21 cellular contexts compared by ENCODE assay signal in the genomic region with DNA sequence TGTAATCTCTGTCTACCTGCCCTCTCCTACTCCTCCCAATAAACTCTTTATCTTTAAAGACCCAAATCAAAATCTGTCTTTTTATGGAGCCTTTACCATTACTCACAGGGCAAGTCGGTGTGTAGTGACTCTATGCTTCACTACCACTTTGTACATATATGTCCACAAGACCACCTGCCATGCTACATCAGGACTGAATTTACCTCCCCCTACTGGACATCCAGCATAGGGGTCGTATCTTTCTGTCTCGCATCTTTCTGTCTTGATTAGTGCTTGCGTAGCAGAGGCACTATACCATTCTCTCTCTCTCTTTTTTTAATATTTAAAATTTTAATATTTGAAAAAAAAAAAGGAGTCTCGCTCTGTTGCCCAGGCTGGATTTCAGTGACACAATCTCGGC.
DNase-seq lines count a peak whose midpoint lies in the region; ATAC-seq and TF ChIP-seq lines count a peak whose summit lies in the region.
"Had no signal": no experiment of that assay in that cellular context is flagged by ENCODE, and none has a peak within 500 bp of the region (broad histone marks: within the 10 kb centered on the region; RNA-seq: fewer than 3 reads in every experiment).

No MANE protein-coding gene starts in this region.

- 54% methylated on average over 5 of the region's 6 CpGs for WGBS in mesenchymal stem cell

- H3K27ac Mint-ChIP-seq in chondrocyte (ENCODE audit: unreplicated experiment) (no peak overlapping the region), neural progenitor cell (no peak overlapping the region)
- H3K27ac Mint-ChIP-seq in effector memory CD8-positive, alpha-beta T cell: no peak overlapping the region
- H3K27ac Mint-ChIP-seq: activated CD4-positive, alpha-beta T cell treated with anti-CD3 and anti-CD28 coated beads, Interleukin-2, amount 10 ng/mL, durations not matched to agents 7 days and 5 days; activated T-helper 1 cell treated with anti-CD3 and anti-CD28 coated beads, Interleukin-12 subunit alpha, Interleukin-12 subunit beta, Interleukin-2, Interleukin-4 antibody, amounts not matched to agents 30 ng/mL and 10 ng/mL and 1 ng/mL, durations not matched to agents 14 hours and 24 hours and 36 hours had no signal

- no peak overlapping the region for H4K91ac ChIP-seq in mesenchymal stem cell (ENCODE audit: low read length)

- H2AFZ ChIP-seq in Loucy (ENCODE audit: low read length): no peak overlapping the region
- H2AFZ ChIP-seq in neural progenitor cell (replicated peaks): no peak overlapping the region
- H2AFZ ChIP-seq in mesenchymal stem cell (ENCODE audit: low read depth, low read length): no peak overlapping the region

- no peaks in the 10 kb centered on the region for H3K79me2 ChIP-seq in Loucy (ENCODE audit: insufficient read depth, low read length)
- no peaks in the 10 kb centered on the region for H3K79me2 ChIP-seq in neural progenitor cell (ENCODE audit: low read depth)

- H3K9me3 ChIP-seq in Loucy (ENCODE audit: insufficient read depth, low read depth, low read length): no peaks in the 10 kb centered on the region
- H3K9me3 ChIP-seq in neural progenitor cell (ENCODE audit: low read depth): no peaks in the 10 kb centered on the region
- H3K9me3 ChIP-seq in mesenchymal stem cell (ENCODE audit: control insufficient read depth, low read length): no peaks in the 10 kb centered on the region
- H3K9me3 ChIP-seq: right atrium auricular region, SJSA1 had no signal

- H3K36me3 Mint-ChIP-seq in chondrocyte (ENCODE audit: low read depth) (no peaks in the 10 kb centered on the region), neural progenitor cell (no peaks in the 10 kb centered on the region)
- H3K36me3 Mint-ChIP-seq in effector memory CD8-positive, alpha-beta T cell (ENCODE audit: insufficient read depth): no peaks in the 10 kb centered on the region

- H3K9me3 Mint-ChIP-seq in chondrocyte (ENCODE audit: low read depth): peaks cover 4% of the 10 kb centered on the region
- no peaks in the 10 kb centered on the region for H3K9me3 Mint-ChIP-seq in neural progenitor cell
- peaks cover 3 to 8% of the 10 kb centered on the region in 2 donors for H3K9me3 Mint-ChIP-seq in effector memory CD8-positive, alpha-beta T cell
- H3K9me3 Mint-ChIP-seq: activated CD4-positive, alpha-beta T cell treated with anti-CD3 and anti-CD28 coated beads, Interleukin-2, amount 10 ng/mL, durations not matched to agents 7 days and 5 days; activated T-helper 1 cell treated with anti-CD3 and anti-CD28 coated beads, Interleukin-12 subunit alpha, Interleukin-12 subunit beta, Interleukin-2, Interleukin-4 antibody, amounts not matched to agents 30 ng/mL and 10 ng/mL and 1 ng/mL, durations not matched to agents 14 hours and 24 hours and 36 hours had no signal

- H2BK5ac ChIP-seq in mesenchymal stem cell (ENCODE audit: low read depth, low read length, poor library complexity, severe bottlenecking): no peak overlapping the region

- peaks cover 3% of the 10 kb centered on the region for H3K4me1 Mint-ChIP-seq in chondrocyte (ENCODE audit: low read depth)
- H3K4me1 Mint-ChIP-seq in neural progenitor cell: no peaks in the 10 kb centered on the region
- no peaks in the 10 kb centered on the region for H3K4me1 Mint-ChIP-seq in effector memory CD8-positive, alpha-beta T cell (ENCODE audit: low read depth in 2 of 2)
- H3K4me1 Mint-ChIP-seq: activated CD4-positive, alpha-beta T cell treated with anti-CD3 and anti-CD28 coated beads, Interleukin-2, amount 10 ng/mL, durations not matched to agents 7 days and 5 days had no signal

- H3K9me2 ChIP-seq in Loucy (replicated peaks; ENCODE audit: low read depth, low read length): no peaks in the 10 kb centered on the region

- no peak overlapping the region for H4K8ac ChIP-seq in mesenchymal stem cell (ENCODE audit: low read length)

- no peak overlapping the region for H2AK5ac ChIP-seq in mesenchymal stem cell (ENCODE audit: low read length, severe bottlenecking)

- DNase-seq in chondrocyte (ENCODE audit: low spot score) (no peak), neural progenitor cell (ENCODE audit: low spot score) (peak; percentile 3), mesenchymal stem cell (no peak)
- no peak for DNase-seq in effector memory CD8-positive, alpha-beta T cell
- DNase-seq in activated T-cell treated with anti-CD3 and anti-CD28 coated beads, Interleukin-2, amount 50 U/mL, for 1 hour: no peak
- DNase-seq: activated CD4-positive, alpha-beta T cell treated with anti-CD3 and anti-CD28 coated beads, Interleukin-2, amount 10 ng/mL, durations not matched to agents 7 days and 5 days; activated naive CD4-positive, alpha-beta T cell treated with anti-CD3 and anti-CD28 coated beads, Interleukin-2, amount 50 U/mL, for 16 hours; amygdala; cortex of kidney; KG1; NCI-H1694; stimulated activated CD4-positive, alpha-beta T cell treated with anti-CD3 and anti-CD28 coated beads, Interleukin-4, amount 100 ng/mL, for 4 hours; stimulated activated naive CD4-positive, alpha-beta T cell had no signal

- H3K4me3 Mint-ChIP-seq in chondrocyte (ENCODE audit: unreplicated experiment): no peak overlapping the region
- H3K4me3 Mint-ChIP-seq in neural progenitor cell: no peak overlapping the region
- no peak overlapping the region for H3K4me3 Mint-ChIP-seq in effector memory CD8-positive, alpha-beta T cell
- H3K4me3 Mint-ChIP-seq: activated CD4-positive, alpha-beta T cell treated with anti-CD3 and anti-CD28 coated beads, Interleukin-2, amount 10 ng/mL, durations not matched to agents 7 days and 5 days; activated T-helper 1 cell treated with anti-CD3 and anti-CD28 coated beads, Interleukin-12 subunit alpha, Interleukin-12 subunit beta, Interleukin-2, Interleukin-4 antibody, amounts not matched to agents 30 ng/mL and 10 ng/mL and 1 ng/mL, durations not matched to agents 14 hours and 24 hours and 36 hours had no signal

- no peak overlapping the region for H3K23ac ChIP-seq in mesenchymal stem cell (ENCODE audit: low read length in 2 of 2)

- H3K4ac ChIP-seq in mesenchymal stem cell (ENCODE audit: low read depth in 1 of 2, low read length in 2 of 2): no peak overlapping the region

- ATAC-seq in effector memory CD8-positive, alpha-beta T cell (replicated peaks): no peak
- no peak for ATAC-seq in GM21717 (IDR thresholded peaks at IDR 0.05; ENCODE audit: unreplicated experiment)

- H3K14ac ChIP-seq in mesenchymal stem cell (ENCODE audit: low read length in 2 of 2): no peak overlapping the region

- no peak overlapping the region for H3K4me2 ChIP-seq in Loucy (ENCODE audit: low read depth, low read length, poor library complexity, severe bottlenecking)
- no peak overlapping the region for H3K4me2 ChIP-seq in neural progenitor cell
- no peak overlapping the region for H3K4me2 ChIP-seq in mesenchymal stem cell (ENCODE audit: low read length, poor library complexity, severe bottlenecking)

- H3K79me1 ChIP-seq in mesenchymal stem cell (replicated peaks; ENCODE audit: low read length, poor library complexity, severe bottlenecking): no peaks in the 10 kb centered on the region

- H3F3A ChIP-seq in Loucy (ENCODE audit: low read depth) (no peaks in the 10 kb centered on the region), neural progenitor cell (ENCODE audit: low read depth) (no peaks in the 10 kb centered on the region)

- no peaks in the 10 kb centered on the region for H3K36me3 ChIP-seq in Loucy (ENCODE audit: insufficient read depth, low read length)
- no peaks in the 10 kb centered on the region for H3K36me3 ChIP-seq in neural progenitor cell
- H3K36me3 ChIP-seq in mesenchymal stem cell (ENCODE audit: control insufficient read depth in 1 of 2, insufficient read depth in 2 of 2, low read depth in 1 of 2, low read length in 2 of 2): no peaks in the 10 kb centered on the region
- H3K36me3 ChIP-seq: cardiac muscle cell, right atrium auricular region, SJSA1 had no signal

- no peak overlapping the region for H2BK120ac ChIP-seq in mesenchymal stem cell (ENCODE audit: low read depth, low read length)

- H3K18ac ChIP-seq in mesenchymal stem cell (ENCODE audit: low read depth in 1 of 2, low read length in 2 of 2): no peak overlapping the region

- H3K4me3 ChIP-seq in Loucy (ENCODE audit: low read length, poor library complexity, severe bottlenecking): no peak overlapping the region
- no peak overlapping the region for H3K4me3 ChIP-seq in neural progenitor cell
- no peak overlapping the region for H3K4me3 ChIP-seq in mesenchymal stem cell (ENCODE audit: insufficient read depth in 1 of 2, low read depth in 1 of 2, low read length in 2 of 2)
- H3K4me3 ChIP-seq: cardiac muscle cell, lung, right atrium auricular region, SJSA1 had no signal

- H3K27me3 ChIP-seq in Loucy (ENCODE audit: insufficient read depth, low read length, poor library complexity, severe bottlenecking): no peaks in the 10 kb centered on the region
- no peaks in the 10 kb centered on the region for H3K27me3 ChIP-seq in neural progenitor cell
- no peaks in the 10 kb centered on the region for H3K27me3 ChIP-seq in mesenchymal stem cell (ENCODE audit: control insufficient read depth in 1 of 2, insufficient read depth in 1 of 2, low read length in 2 of 2)
- H3K27me3 ChIP-seq: cardiac muscle cell, right atrium auricular region, SJSA1 had no signal

- H3K27ac ChIP-seq in C4-2B: no peak overlapping the region
- H3K27ac ChIP-seq in neural progenitor cell: no peak overlapping the region
- H3K27ac ChIP-seq in mesenchymal stem cell (ENCODE audit: low read length, poor library complexity, severe bottlenecking): no peak overlapping the region
- H3K27ac ChIP-seq: cardiac muscle cell, right atrium auricular region, SJSA1 had no signal

- TF ChIP-seq CTCF in C4-2B (conservative IDR thresholded peaks at IDR 0.05) (peak; percentile 18; the same call in 1 of the 2 replicates), Loucy (conservative IDR thresholded peaks at IDR 0.05; ENCODE audit: low read length) (peak; percentile 44), chondrocyte (IDR thresholded peaks at IDR 0.05) (peak; percentile 36), neural progenitor cell (IDR thresholded peaks at IDR 0.05) (peak; percentile 36)

- no peak overlapping the region for H3K9ac ChIP-seq in Loucy (ENCODE audit: low read depth, low read length, poor library complexity, severe bottlenecking)
- H3K9ac ChIP-seq in neural progenitor cell: no peak overlapping the region
- no peak overlapping the region for H3K9ac ChIP-seq in mesenchymal stem cell (ENCODE audit: low read length)

- no peak overlapping the region for H2BK15ac ChIP-seq in mesenchymal stem cell (ENCODE audit: low read depth, poor library complexity, severe bottlenecking)

- no peak overlapping the region for H2BK12ac ChIP-seq in mesenchymal stem cell (ENCODE audit: low read length in 2 of 2)

- H3K27me3 Mint-ChIP-seq in chondrocyte (ENCODE audit: low read depth): no peaks in the 10 kb centered on the region
- no peaks in the 10 kb centered on the region for H3K27me3 Mint-ChIP-seq in neural progenitor cell (ENCODE audit: insufficient read depth, low read depth)
- H3K27me3 Mint-ChIP-seq in effector memory CD8-positive, alpha-beta T cell: no peaks in the 10 kb centered on the region
- H3K27me3 Mint-ChIP-seq: activated CD4-positive, alpha-beta T cell treated with anti-CD3 and anti-CD28 coated beads, Interleukin-2, amount 10 ng/mL, durations not matched to agents 7 days and 5 days had no signal

- H4K20me1 ChIP-seq in Loucy (ENCODE audit: insufficient read depth, low read length, poor library complexity, severe bottlenecking) (no peaks in the 10 kb centered on the region), neural progenitor cell (ENCODE audit: low read depth) (no peaks in the 10 kb centered on the region)

- H3K4me1 ChIP-seq in Loucy (ENCODE audit: insufficient read depth, low read length, poor library complexity, severe bottlenecking) (no peaks in the 10 kb centered on the region), neural progenitor cell (no peaks in the 10 kb centered on the region), mesenchymal stem cell (ENCODE audit: control insufficient read depth, insufficient read depth, low read depth, low read length) (no peaks in the 10 kb centered on the region)
- H3K4me1 ChIP-seq: right atrium auricular region, SJSA1 had no signal
